In the genomic region with DNA sequence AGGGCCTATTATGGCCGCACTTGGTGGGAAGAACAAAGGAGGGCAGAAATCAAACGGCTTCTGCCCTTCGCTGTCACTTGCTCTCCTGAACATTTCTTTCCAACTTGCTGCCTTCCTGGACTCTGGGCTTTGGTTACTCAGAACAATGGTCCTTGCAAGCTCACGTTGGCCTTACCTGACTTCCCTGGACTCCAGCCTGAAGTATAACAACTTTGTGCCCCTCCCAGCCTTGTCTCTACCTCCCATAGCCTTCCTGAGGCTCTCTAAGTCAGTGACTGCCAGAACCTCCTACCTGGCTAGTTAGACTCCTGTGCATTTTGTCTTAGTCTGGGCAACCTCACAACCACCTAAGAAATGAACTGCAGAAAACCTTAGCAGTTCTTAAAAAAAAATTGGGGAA, we compare ENCODE assay signal across 1 cellular context.
TF ChIP-seq lines count a peak whose summit lies in the region.

No MANE protein-coding gene starts in this region.

TF ChIP-seq in HepG2, 621 proteins besides CTCF, POLR2A, EP300 and RAD21 (continued from another document):
- TF ChIP-seq TEAD2 (CRISPR knock-in tag; IDR thresholded peaks at IDR 0.05) (no peak), THYN1 (CRISPR knock-in tag; IDR thresholded peaks at IDR 0.05; ENCODE audit: borderline replicate concordance, low read depth) (no peak), MYC (CRISPR knock-in tag; IDR thresholded peaks at IDR 0.05; ENCODE audit: borderline replicate concordance) (no peak), HNRNPH1 (optimal IDR thresholded peaks at IDR 0.05; ENCODE audit: low read depth, low read length) (no peak)
- TF ChIP-seq, protein P1, sequence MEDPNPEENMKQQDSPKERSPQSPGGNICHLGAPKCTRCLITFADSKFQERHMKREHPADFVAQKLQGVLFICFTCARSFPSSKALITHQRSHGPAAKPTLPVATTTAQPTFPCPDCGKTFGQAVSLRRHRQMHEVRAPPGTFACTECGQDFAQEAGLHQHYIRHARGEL (CRISPR knock-in tag; IDR thresholded peaks at IDR 0.05): no peak
- TF ChIP-seq, protein P2, sequence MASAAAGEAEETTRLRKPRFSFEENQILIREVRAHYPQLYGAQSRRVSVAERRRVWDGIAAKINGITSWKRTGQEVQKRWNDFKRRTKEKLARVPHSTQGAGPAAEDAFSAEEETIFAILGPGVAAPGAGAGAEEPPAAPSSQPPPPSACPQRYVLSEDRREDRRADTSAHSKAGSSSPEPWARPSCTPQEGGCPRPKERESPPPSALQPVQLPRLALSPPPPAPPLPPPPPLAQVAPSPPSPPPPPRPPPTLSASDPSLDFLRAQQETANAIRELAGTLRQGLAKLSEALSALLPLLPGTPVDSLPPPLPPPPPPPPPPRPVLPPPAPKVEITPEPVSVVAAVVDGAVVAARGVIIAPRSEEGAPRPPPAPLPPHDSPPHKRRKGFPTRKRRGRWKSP (CRISPR knock-in tag; IDR thresholded peaks at IDR 0.05): no peak
